ENCODE assay signal across 33 cellular contexts in genomic region chr2:168114021-168114420, GRCh38.
"Had no signal": no experiment of that assay in that cellular context is flagged by ENCODE, and none has a peak within 500 bp of the region (broad histone marks: within the 10 kb centered on the region; RNA-seq: fewer than 3 reads in every experiment).

No MANE protein-coding gene starts in this region.

- H2AFZ ChIP-seq: hepatocyte had no signal

- H3K36me3 ChIP-seq: ascending aorta, brain microvascular endothelial cell, gastrocnemius medialis, lower lobe of right lung, neutrophil, uterus had no signal

- H3K9me3 ChIP-seq: ascending aorta, esophagus squamous epithelium, gastrocnemius medialis, lower lobe of right lung, mucosa of descending colon, neutrophil, pancreas, uterus had no signal

- H3K27ac Mint-ChIP-seq: activated CD4-positive, alpha-beta memory T cell treated with anti-CD3 and anti-CD28 coated beads for 36 hours; activated naive CD4-positive, alpha-beta T cell treated with anti-CD3 and anti-CD28 coated beads for 36 hours; activated naive CD8-positive, alpha-beta T cell treated with anti-CD3 and anti-CD28 coated beads, Interleukin-2, amount 10 ng/mL, durations not matched to agents 7 days and 5 days; activated T-helper 1 cell treated with anti-CD3 and anti-CD28 coated beads, Interleukin-12 subunit alpha, Interleukin-12 subunit beta, Interleukin-2, Interleukin-4 antibody, amounts not matched to agents 30 ng/mL and 10 ng/mL and 1 ng/mL, durations not matched to agents 14 hours and 24 hours and 36 hours; dendritic cell treated with granulocyte-macrophage colony-stimulating factor and Interleukin-4, amounts not matched to agents 40 ng/mL and 50 ng/mL, for 4 days; nephron progenitor cell; stimulated activated memory B cell treated with anti-CD40 and anti-IgM and Interleukin-4, amounts not matched to agents 10 μg/mL and 1 μg/mL and 100 μg/mL, for 72 hours; type B pancreatic cell had no signal

- H3K27me3 Mint-ChIP-seq: activated CD4-positive, alpha-beta memory T cell treated with anti-CD3 and anti-CD28 coated beads for 36 hours; activated naive CD8-positive, alpha-beta T cell treated with anti-CD3 and anti-CD28 coated beads, Interleukin-2, amount 10 ng/mL, durations not matched to agents 7 days and 5 days; dendritic cell treated with granulocyte-macrophage colony-stimulating factor and Interleukin-4, amounts not matched to agents 40 ng/mL and 50 ng/mL, for 4 days; stimulated activated memory B cell treated with anti-CD40 and anti-IgM and Interleukin-4, amounts not matched to agents 10 μg/mL and 1 μg/mL and 100 μg/mL, for 72 hours; stimulated activated naive CD8-positive, alpha-beta T cell treated with anti-CD3 and anti-CD28 coated beads, Interleukin-15, amount 100 ng/mL, for 72 hours; type B pancreatic cell had no signal

- H3K4me3 Mint-ChIP-seq: activated CD4-positive, alpha-beta memory T cell treated with anti-CD3 and anti-CD28 coated beads for 36 hours; activated naive CD4-positive, alpha-beta T cell treated with anti-CD3 and anti-CD28 coated beads for 36 hours; activated naive CD8-positive, alpha-beta T cell treated with anti-CD3 and anti-CD28 coated beads, Interleukin-2, amount 10 ng/mL, durations not matched to agents 7 days and 5 days; activated T-helper 1 cell treated with anti-CD3 and anti-CD28 coated beads, Interleukin-12 subunit alpha, Interleukin-12 subunit beta, Interleukin-2, Interleukin-4 antibody, amounts not matched to agents 30 ng/mL and 10 ng/mL and 1 ng/mL, durations not matched to agents 14 hours and 24 hours and 36 hours; dendritic cell treated with granulocyte-macrophage colony-stimulating factor and Interleukin-4, amounts not matched to agents 40 ng/mL and 50 ng/mL, for 4 days; nephron progenitor cell; stimulated activated memory B cell treated with anti-CD40 and anti-IgM and Interleukin-4, amounts not matched to agents 10 μg/mL and 1 μg/mL and 100 μg/mL, for 72 hours; stimulated activated naive CD8-positive, alpha-beta T cell treated with anti-CD3 and anti-CD28 coated beads, Interleukin-15, amount 100 ng/mL, for 72 hours; type B pancreatic cell had no signal

- H3K79me2 ChIP-seq: hepatocyte had no signal

- H3K27ac ChIP-seq: ascending aorta, brain microvascular endothelial cell, epithelial cell of prostate, esophagus squamous epithelium, gastrocnemius medialis, hepatocyte, lower lobe of right lung, neutrophil, pancreas, uterus had no signal

- H3K4me1 Mint-ChIP-seq: activated naive CD8-positive, alpha-beta T cell treated with anti-CD3 and anti-CD28 coated beads, Interleukin-2, amount 10 ng/mL, durations not matched to agents 7 days and 5 days; stimulated activated memory B cell treated with anti-CD40 and anti-IgM and Interleukin-4, amounts not matched to agents 10 μg/mL and 1 μg/mL and 100 μg/mL, for 72 hours; stimulated activated naive CD8-positive, alpha-beta T cell treated with anti-CD3 and anti-CD28 coated beads, Interleukin-15, amount 100 ng/mL, for 72 hours had no signal

- H3K9me3 Mint-ChIP-seq: activated CD4-positive, alpha-beta memory T cell treated with anti-CD3 and anti-CD28 coated beads for 36 hours; activated naive CD4-positive, alpha-beta T cell treated with anti-CD3 and anti-CD28 coated beads for 36 hours; activated naive CD8-positive, alpha-beta T cell treated with anti-CD3 and anti-CD28 coated beads, Interleukin-2, amount 10 ng/mL, durations not matched to agents 7 days and 5 days; activated T-helper 1 cell treated with anti-CD3 and anti-CD28 coated beads, Interleukin-12 subunit alpha, Interleukin-12 subunit beta, Interleukin-2, Interleukin-4 antibody, amounts not matched to agents 30 ng/mL and 10 ng/mL and 1 ng/mL, durations not matched to agents 14 hours and 24 hours and 36 hours; dendritic cell treated with granulocyte-macrophage colony-stimulating factor and Interleukin-4, amounts not matched to agents 40 ng/mL and 50 ng/mL, for 4 days; nephron progenitor cell; stimulated activated memory B cell treated with anti-CD40 and anti-IgM and Interleukin-4, amounts not matched to agents 10 μg/mL and 1 μg/mL and 100 μg/mL, for 72 hours; stimulated activated naive CD8-positive, alpha-beta T cell treated with anti-CD3 and anti-CD28 coated beads, Interleukin-15, amount 100 ng/mL, for 72 hours; type B pancreatic cell had no signal

- FAIRE-seq: keratinocyte, pancreas had no signal

- H3K4me2 ChIP-seq: hepatocyte, smooth muscle cell had no signal

- DNase-seq: activated CD4-positive, alpha-beta memory T cell treated with anti-CD3 and anti-CD28 coated beads for 36 hours; activated CD4-positive, alpha-beta T cell treated with anti-CD3 and anti-CD28 coated beads for 4 hours; activated CD8-positive, alpha-beta memory T cell treated with anti-CD3 and anti-CD28 coated beads, Interleukin-2, amount 50 U/mL, for 4 hours; activated effector memory CD4-positive, alpha-beta T cell treated with anti-CD3 and anti-CD28 coated beads, Interleukin-2, amount 50 U/mL, for 16 hours; activated naive CD4-positive, alpha-beta T cell treated with anti-CD3 and anti-CD28 coated beads for 36 hours; activated naive CD8-positive, alpha-beta T cell treated with anti-CD3 and anti-CD28 coated beads, Interleukin-2, amount 10 ng/mL, durations not matched to agents 7 days and 5 days; activated T-cell treated with anti-CD3 and anti-CD28 coated beads, Interleukin-2, amount 50 U/mL, for 1 hour; brain microvascular endothelial cell; caudate nucleus; effector CD4-positive, alpha-beta T cell; esophagus squamous epithelium; left colon; lower lobe of right lung; mucosa of descending colon; nephron progenitor cell; pancreas; stimulated activated CD4-positive, alpha-beta T cell treated with anti-CD3 and anti-CD28 coated beads, Interleukin-1b, Interleukin-23, amount 100 ng/mL, for 48 hours; stimulated activated CD4-positive, alpha-beta T cell treated with anti-CD3 and anti-CD28 coated beads, Interleukin-4, amount 100 ng/mL, for 4 hours; stimulated activated CD8-positive, alpha-beta memory T cell treated with anti-CD3 and anti-CD28 coated beads, Interleukin-4, amount 100 ng/mL, for 48 hours; stimulated activated naive CD8-positive, alpha-beta T cell treated with anti-CD3 and anti-CD28 coated beads, Interleukin-15, amount 100 ng/mL, for 72 hours; substantia nigra; uterus had no signal

- H3K27me3 ChIP-seq: ascending aorta, brain microvascular endothelial cell, esophagus squamous epithelium, gastrocnemius medialis, hepatocyte, neutrophil, pancreas, uterus had no signal

- H3K4me1 ChIP-seq: ascending aorta, lower lobe of right lung, uterus had no signal

- H3K4me3 ChIP-seq: ascending aorta, esophagus squamous epithelium, gastrocnemius medialis, hepatocyte, lower lobe of right lung, mucosa of descending colon, pancreas, smooth muscle cell, uterus had no signal

- ATAC-seq: left colon; lower lobe of right lung; mucosa of descending colon; pancreas; stimulated activated memory B cell treated with anti-CD40 and anti-IgM and Interleukin-4, amounts not matched to agents 10 μg/mL and 1 μg/mL and 100 μg/mL, for 72 hours; stimulated activated naive CD8-positive, alpha-beta T cell treated with anti-CD3 and anti-CD28 coated beads, Interleukin-15, amount 100 ng/mL, for 72 hours had no signal
